ENCODE assay signal across 8 cellular contexts in genomic region chr18:22169011-22169888, GRCh38. TPM values are rescaled to one million over a fixed set of nuclear protein-coding genes. Genes with fewer than 3 reads are reported as not detected.
DNase-seq lines count a peak whose midpoint lies in the region; ATAC-seq and TF ChIP-seq lines count a peak whose summit lies in the region.

GATA6 (plus strand) TSS chr18:22169589; CDS start chr18:22171145, 1,556 bp downstream.

- 0 out of 4 replicates have a peak, but pooled peaks cover 0 to 3% of the 10 kb centered on the region in 2 experiments for H3K36me3 ChIP-seq in HCT116 (ENCODE audit: control insufficient read depth in 1 of 2, insufficient read depth in 2 of 2, low read length in 2 of 2)

- H3K79me2 ChIP-seq in HCT116 (ENCODE audit: insufficient read depth, low read length) = no peaks in the 10 kb centered on the region

- peak within 1 kb of the TSS; percentile 100 for H3K4me2 ChIP-seq in HCT116 (ENCODE audit: low read length)

- peak; percentile 24 to 38 (median 36); a peak in 4 of 6 replicates for TF ChIP-seq CTCF in HCT116 (IDR thresholded peaks at IDR 0.05 in 2 of 3, conservative IDR thresholded peaks at IDR 0.05 in 1 of 3; ENCODE audit: borderline replicate concordance in 1 of 3, insufficient read depth in 1 of 3, low read depth in 2 of 3, low read length in 2 of 3)
- TF ChIP-seq CTCF in fibroblast of pulmonary artery (IDR thresholded peaks at IDR 0.05; ENCODE audit: low read length, missing control alignments) = peak; percentile 38

- H3K9me2 ChIP-seq in HCT116 (ENCODE audit: insufficient read depth) = no peaks in the 10 kb centered on the region

- TF ChIP-seq POLR2A in HCT116 (IDR thresholded peaks at IDR 0.05; ENCODE audit: borderline replicate concordance, extremely low read depth, insufficient read depth, insufficient read length) = peak; percentile 38

- H3K36me3 Mint-ChIP-seq in natural killer cell treated with Interleukin-12 subunit alpha and Interleukin-12 subunit beta and Interleukin-15 and Interleukin-18, amount 100 ng/mL, for 72 hours = no peaks in the 10 kb centered on the region

- no peaks in the 10 kb centered on the region for H4K20me1 ChIP-seq in HCT116 (ENCODE audit: insufficient read depth)

- H3K27ac ChIP-seq in HCT116 (ENCODE audit: low read depth, low read length) = peak within 1 kb of the TSS; percentile 75

- peak; percentile 93 for DNase-seq in Caki2 (ENCODE audit: low read depth)
- DNase-seq in HCT116 (ENCODE audit: low read depth, low spot score) = peak; percentile 85
- DNase-seq in NCI-H345 (lab: John Stamatoyannopoulos, UW) = peak; percentile 37
- peak; percentile 69 for DNase-seq in activated CD8-positive, alpha-beta memory T cell treated with anti-CD3 and anti-CD28 coated beads, Interleukin-2, amount 50 U/mL, for 48 hours
- peak; percentile 99 for DNase-seq in fibroblast of pulmonary artery (ENCODE audit: low read depth)
- DNase-seq in natural killer cell treated with Interleukin-12 subunit alpha and Interleukin-12 subunit beta and Interleukin-15 and Interleukin-18, amount 100 ng/mL, for 72 hours (ENCODE audit: low spot score) = peak; percentile 67

- POLR2A ChIA-PET in HCT116 (lab: Charles Lee) = interaction anchor here (0.9 kb wide), 1 partner anchor 17 kb away, joined by 3 read pairs; no protein-coding TSS in a partner anchor

- peak within 1 kb of the TSS; percentile 85 for H2AFZ ChIP-seq in HCT116 (ENCODE audit: low read depth, low read length, poor library complexity, severe bottlenecking)

- H3K27me3 ChIP-seq in HCT116 (ENCODE audit: insufficient read depth, low read length) = peaks cover 8% of the 10 kb centered on the region; the same call in 1 of the 2 replicates

- H3K27me3 Mint-ChIP-seq in natural killer cell treated with Interleukin-12 subunit alpha and Interleukin-12 subunit beta and Interleukin-15 and Interleukin-18, amount 100 ng/mL, for 72 hours = peaks cover 43% of the 10 kb centered on the region in 2 donors

- peak; percentile 84 for ATAC-seq in HCT116
- ATAC-seq in natural killer cell treated with Interleukin-12 subunit alpha and Interleukin-12 subunit beta and Interleukin-15 and Interleukin-18, amount 100 ng/mL, for 72 hours = peak; percentile 61 to 62
- ATAC-seq in HG03469 (IDR thresholded peaks at IDR 0.05; ENCODE audit: unreplicated experiment) = no peak
- ATAC-seq in HG03108 (IDR thresholded peaks at IDR 0.05; ENCODE audit: unreplicated experiment) = no peak

- H3K4me1 ChIP-seq in HCT116 (ENCODE audit: control insufficient read depth in 1 of 2, insufficient read depth in 2 of 2, low read length in 2 of 2) = peaks cover 5 to 19% of the 10 kb centered on the region in 2 experiments; a peak in 2 of 4 replicates

- H3K4me1 Mint-ChIP-seq in natural killer cell treated with Interleukin-12 subunit alpha and Interleukin-12 subunit beta and Interleukin-15 and Interleukin-18, amount 100 ng/mL, for 72 hours (ENCODE audit: low read depth in 2 of 2) = peaks cover 16 to 26% of the 10 kb centered on the region in 2 donors

- H3K9me3 ChIP-seq in HCT116 (ENCODE audit: control insufficient read depth in 1 of 2, insufficient read depth in 1 of 2, low read depth in 1 of 2, low read length in 2 of 2) = no peaks in the 10 kb centered on the region

- CTCF ChIA-PET in HCT116 (lab: Charles Lee) = interaction anchor here (0.5 kb wide), 1 partner anchor 394 kb away, joined by 3 read pairs; no protein-coding TSS in a partner anchor

- TF ChIP-seq RAD21 in HCT116 (IDR thresholded peaks at IDR 0.05; ENCODE audit: low read depth) = peak; percentile 64

- H3K4me3 ChIP-seq in HCT116 (replicated peaks in 1 of 2; ENCODE audit: low read depth in 1 of 2, low read length in 2 of 2) = peak within 1 kb of the TSS; percentile 72 to 84
- H3K4me3 ChIP-seq in fibroblast of pulmonary artery (replicated peaks; ENCODE audit: low read depth, low read length) = peak within 1 kb of the TSS; percentile 70

- H3K9ac ChIP-seq in HCT116 (ENCODE audit: low read length) = peak within 1 kb of the TSS; percentile 66

- intact Hi-C loops in HCT116 (cut with micrococcal nuclease) = loop anchor here (2.0 to 10.0 kb wide), 3 partner anchors 172 to 536 kb away; no protein-coding TSS in a partner anchor

- BruUV-seq in HCT116 (replicated peaks; lab: Mats Ljungman, UMichigan) = no TSS peak

- RAD21 ChIA-PET in HCT116 (lab: Charles Lee; ENCODE audit: low non-redundant PET in 1 of 2, low total read pairs in 2 of 2, uncharacterized antibody in 2 of 2, unreplicated experiment in 2 of 2) = interaction anchor here in 1 of 2 experiments (0.7 kb wide), 1 partner anchor 122 kb away, joined by 3 read pairs; no protein-coding TSS in a partner anchor

- in situ Hi-C loops in Caki2 (cut with HindIII; ENCODE audit: low pct_unique_long_range_greater_than_20kb, low sequenced_read_pairs) = no loop called here

- no peaks in the 10 kb centered on the region for H3K9me3 Mint-ChIP-seq in natural killer cell treated with Interleukin-12 subunit alpha and Interleukin-12 subunit beta and Interleukin-15 and Interleukin-18, amount 100 ng/mL, for 72 hours

- H3K4me3 Mint-ChIP-seq in natural killer cell treated with Interleukin-12 subunit alpha and Interleukin-12 subunit beta and Interleukin-15 and Interleukin-18, amount 100 ng/mL, for 72 hours = peak within 1 kb of the TSS; percentile 96

- no peak within 1 kb of the TSS for H3K27ac Mint-ChIP-seq in natural killer cell treated with Interleukin-12 subunit alpha and Interleukin-12 subunit beta and Interleukin-15 and Interleukin-18, amount 100 ng/mL, for 72 hours

TF ChIP-seq in HCT116, 20 proteins besides CTCF, POLR2A, EP300 and RAD21:
- TF ChIP-seq CBX3 (IDR thresholded peaks at IDR 0.05; ENCODE audit: low read depth) (no peak), ZFX (IDR thresholded peaks at IDR 0.05) (peak; percentile 62), POLR2AphosphoS5 (IDR thresholded peaks at IDR 0.05; ENCODE audit: low read depth, low read length) (peak; percentile 45; the same call in 1 of the 2 replicates), EZH2phosphoT487 (IDR thresholded peaks at IDR 0.05; ENCODE audit: borderline replicate concordance) (no peak), JUND (IDR thresholded peaks at IDR 0.05) (no peak), EGR1 (IDR thresholded peaks at IDR 0.05; ENCODE audit: low read depth) (0 out of 2 replicates have a peak, but pooled peaks have one; percentile 41)

RNA-seq across cellular contexts. Expression of gene GATA6, which starts in this region (rescaled TPM):
- total RNA-seq in Caki2 (2014; rRNA removed; shearing (Covaris generic); ENCODE audit: low replicate concordance) = 6.7 and 8.4 TPM in 2 replicates
- 3.3 TPM for total RNA-seq in HCT116 (2021; ENCODE audit: unreplicated experiment)
- 1.1 and 1.3 TPM in 2 replicates for polyA plus RNA-seq in HCT116 (2012)
- not detected for total RNA-seq in natural killer cell treated with Interleukin-12 subunit alpha and Interleukin-12 subunit beta and Interleukin-15 and Interleukin-18, amount 100 ng/mL, for 72 hours

Comparison
In these comparisons a context has a peak if more than half of its experiments do, and no peak if none do; other contexts are left out.
1. Peak in DNase-seq and ATAC-seq in natural killer cell treated with Interleukin-12 subunit alpha and Interleukin-12 subunit beta and Interleukin-15 and Interleukin-18, amount 100 ng/mL, for 72 hours; RNA of the gene not detected or under 1 TPM.
2. DNase-seq: peak in every context shown above with its lines; median percentile 99 in fibroblast of pulmonary artery; 93 in Caki2; 85 in HCT116; 69 in activated CD8-positive, alpha-beta memory T cell treated with anti-CD3 and anti-CD28 coated beads, Interleukin-2, amount 50 U/mL, for 48 hours; 67 in natural killer cell treated with Interleukin-12 subunit alpha and Interleukin-12 subunit beta and Interleukin-15 and Interleukin-18, amount 100 ng/mL, for 72 hours; 37 in NCI-H345.